In the genomic region with DNA sequence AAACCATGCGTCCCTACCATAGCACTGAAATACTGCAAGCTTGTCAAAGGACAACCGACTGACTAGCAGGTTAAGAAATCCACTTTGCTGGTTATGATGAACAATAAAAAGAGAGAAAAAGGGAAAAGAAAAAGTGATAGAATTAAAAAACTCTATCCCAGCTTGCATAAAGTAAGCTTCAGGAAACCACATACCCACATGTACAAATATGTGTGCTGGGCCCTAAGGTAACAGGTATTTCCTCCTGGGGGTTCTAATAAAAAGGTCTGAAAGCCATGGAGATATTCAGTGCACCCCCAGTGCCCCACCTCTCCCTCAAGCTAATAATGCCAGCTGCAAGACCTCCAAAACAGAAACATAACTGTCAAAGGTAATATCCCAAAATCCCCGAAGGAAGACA, we compare ENCODE assay signal across 1 cellular context.
TF ChIP-seq lines count a peak whose summit lies in the region.

No MANE protein-coding gene starts in this region.

TF ChIP-seq in HepG2, 621 proteins besides CTCF, POLR2A, EP300 and RAD21:
- no peak for TF ChIP-seq ARID2 (CRISPR knock-in tag; IDR thresholded peaks at IDR 0.05; ENCODE audit: borderline replicate concordance)
- TF ChIP-seq, protein P1, sequence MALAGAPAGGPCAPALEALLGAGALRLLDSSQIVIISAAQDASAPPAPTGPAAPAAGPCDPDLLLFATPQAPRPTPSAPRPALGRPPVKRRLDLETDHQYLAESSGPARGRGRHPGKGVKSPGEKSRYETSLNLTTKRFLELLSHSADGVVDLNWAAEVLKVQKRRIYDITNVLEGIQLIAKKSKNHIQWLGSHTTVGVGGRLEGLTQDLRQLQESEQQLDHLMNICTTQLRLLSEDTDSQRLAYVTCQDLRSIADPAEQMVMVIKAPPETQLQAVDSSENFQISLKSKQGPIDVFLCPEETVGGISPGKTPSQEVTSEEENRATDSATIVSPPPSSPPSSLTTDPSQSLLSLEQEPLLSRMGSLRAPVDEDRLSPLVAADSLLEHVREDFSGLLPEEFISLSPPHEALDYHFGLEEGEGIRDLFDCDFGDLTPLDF (CRISPR knock-in tag; IDR thresholded peaks at IDR 0.05) = no peak
- TF ChIP-seq, protein P2, sequence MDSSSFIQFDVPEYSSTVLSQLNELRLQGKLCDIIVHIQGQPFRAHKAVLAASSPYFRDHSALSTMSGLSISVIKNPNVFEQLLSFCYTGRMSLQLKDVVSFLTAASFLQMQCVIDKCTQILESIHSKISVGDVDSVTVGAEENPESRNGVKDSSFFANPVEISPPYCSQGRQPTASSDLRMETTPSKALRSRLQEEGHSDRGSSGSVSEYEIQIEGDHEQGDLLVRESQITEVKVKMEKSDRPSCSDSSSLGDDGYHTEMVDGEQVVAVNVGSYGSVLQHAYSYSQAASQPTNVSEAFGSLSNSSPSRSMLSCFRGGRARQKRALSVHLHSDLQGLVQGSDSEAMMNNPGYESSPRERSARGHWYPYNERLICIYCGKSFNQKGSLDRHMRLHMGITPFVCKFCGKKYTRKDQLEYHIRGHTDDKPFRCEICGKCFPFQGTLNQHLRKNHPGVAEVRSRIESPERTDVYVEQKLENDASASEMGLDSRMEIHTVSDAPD (CRISPR knock-in tag; IDR thresholded peaks at IDR 0.05) = no peak
- TF ChIP-seq NR3C1 (CRISPR knock-in tag; IDR thresholded peaks at IDR 0.05) = no peak
- TF ChIP-seq, protein P3, sequence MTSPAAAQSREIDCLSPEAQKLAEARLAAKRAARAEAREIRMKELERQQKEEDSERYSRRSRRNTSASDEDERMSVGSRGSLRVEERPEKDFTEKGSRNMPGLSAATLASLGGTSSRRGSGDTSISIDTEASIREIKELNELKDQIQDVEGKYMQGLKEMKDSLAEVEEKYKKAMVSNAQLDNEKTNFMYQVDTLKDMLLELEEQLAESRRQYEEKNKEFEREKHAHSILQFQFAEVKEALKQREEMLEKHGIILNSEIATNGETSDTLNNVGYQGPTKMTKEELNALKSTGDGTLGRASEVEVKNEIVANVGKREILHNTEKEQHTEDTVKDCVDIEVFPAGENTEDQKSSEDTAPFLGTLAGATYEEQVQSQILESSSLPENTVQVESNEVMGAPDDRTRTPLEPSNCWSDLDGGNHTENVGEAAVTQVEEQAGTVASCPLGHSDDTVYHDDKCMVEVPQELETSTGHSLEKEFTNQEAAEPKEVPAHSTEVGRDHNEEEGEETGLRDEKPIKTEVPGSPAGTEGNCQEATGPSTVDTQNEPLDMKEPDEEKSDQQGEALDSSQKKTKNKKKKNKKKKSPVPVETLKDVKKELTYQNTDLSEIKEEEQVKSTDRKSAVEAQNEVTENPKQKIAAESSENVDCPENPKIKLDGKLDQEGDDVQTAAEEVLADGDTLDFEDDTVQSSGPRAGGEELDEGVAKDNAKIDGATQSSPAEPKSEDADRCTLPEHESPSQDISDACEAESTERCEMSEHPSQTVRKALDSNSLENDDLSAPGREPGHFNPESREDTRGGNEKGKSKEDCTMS (CRISPR knock-in tag; conservative IDR thresholded peaks at IDR 0.05) = no peak
- no peak for TF ChIP-seq FOSL1 (CRISPR knock-in tag; IDR thresholded peaks at IDR 0.05; ENCODE audit: borderline replicate concordance)
- TF ChIP-seq ZNF317 (CRISPR knock-in tag; IDR thresholded peaks at IDR 0.05) = no peak
